ENCODE assay signal across 24 cellular contexts in the genomic region with DNA sequence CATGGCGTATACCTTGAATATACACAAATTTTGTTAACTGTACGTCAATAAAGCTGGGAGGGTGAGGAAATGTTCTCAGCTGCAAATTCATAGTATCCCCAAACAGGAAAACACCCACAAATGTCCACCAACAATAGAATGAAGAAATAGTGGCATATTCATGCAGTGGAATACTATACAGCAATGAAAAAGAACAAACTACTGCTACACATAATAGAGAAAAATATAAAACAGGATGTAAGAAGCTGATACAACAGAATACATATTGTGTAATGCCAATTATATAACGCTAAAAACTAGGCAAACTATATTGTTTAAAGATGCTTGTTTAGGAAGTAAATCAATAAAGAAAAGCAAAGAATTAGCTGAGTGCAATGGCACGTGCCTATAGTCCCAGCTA.
"Had no signal": no experiment of that assay in that cellular context is flagged by ENCODE, and none has a peak within 500 bp of the region (broad histone marks: within the 10 kb centered on the region; RNA-seq: fewer than 3 reads in every experiment).

No MANE protein-coding gene starts in this region.

- H3K27me3 ChIP-seq: Peyer's patch, SJSA1 had no signal

- H3K9me3 ChIP-seq: Peyer's patch, SJSA1, SK-N-SH had no signal

- H3K36me3 ChIP-seq: Peyer's patch, SJSA1 had no signal

- H3K4me3 Mint-ChIP-seq: T-cell had no signal

- DNase-seq: IMR-90, Kasumi-1, MM.1S, NCI-H1092 treated with DMSO at 0.1 percent for 48 hours, NCI-H1436, NCI-H187, NCI-H2029, NCI-H2081 treated with DMSO at 0.1 percent for 48 hours, NCI-H2171, NCI-H226, NCI-H446, NCI-H510A, NCI-H524 treated with DMSO at 0.1 percent for 48 hours, NCI-H69, NCI-H774, Peyer's patch, Right ventricle myocardium superior, SIG-M5, SK-N-SH, SW 1271, T-cell had no signal

- H2AFZ ChIP-seq: PC-9 had no signal

- H3K4me3 ChIP-seq: PC-9, Peyer's patch, SJSA1 had no signal

- H3K4me2 ChIP-seq: KMS-11, SK-N-SH had no signal

- ATAC-seq: T-cell had no signal

- H3K9me3 Mint-ChIP-seq: T-cell had no signal

- H3K27ac ChIP-seq: KMS-11, PC-9, Peyer's patch, SJSA1 had no signal

- H3K9ac ChIP-seq: KMS-11, SK-N-SH had no signal

- H3K27me3 Mint-ChIP-seq: T-cell had no signal
